23 cellular contexts compared by ENCODE assay signal in the genomic region with DNA sequence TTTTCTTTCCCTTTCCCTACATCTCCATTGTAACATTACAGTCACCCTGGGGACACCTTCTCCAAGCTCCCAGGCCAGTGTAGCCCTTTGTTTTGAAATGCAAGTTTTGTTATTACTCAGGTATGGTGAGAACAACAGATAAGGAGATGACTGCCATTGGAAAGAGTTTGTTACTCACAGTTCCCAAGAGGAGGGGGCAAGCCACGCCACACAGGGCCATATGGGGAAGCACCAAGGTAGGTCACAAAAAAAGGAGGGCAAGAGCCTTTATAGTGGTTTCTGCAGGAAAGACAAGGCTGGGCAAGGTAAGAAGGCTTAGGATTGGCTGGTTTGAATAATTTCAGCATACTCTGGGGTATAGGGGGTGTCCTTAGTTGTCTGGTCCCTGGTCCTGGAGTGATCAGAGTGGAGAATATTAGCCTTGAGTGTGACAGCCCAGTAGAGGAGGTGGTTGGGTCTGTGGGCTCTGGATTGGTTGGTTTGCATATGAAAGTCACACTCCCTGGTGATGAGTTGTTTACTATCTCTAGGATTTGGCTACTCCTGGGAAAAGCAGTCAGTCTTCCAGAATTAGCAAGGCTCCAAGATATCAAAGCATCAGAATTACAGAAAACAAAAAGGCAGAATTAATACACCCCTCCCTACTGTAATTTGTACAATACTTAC. TPM values are rescaled to one million over a fixed set of nuclear protein-coding genes. Genes with fewer than 3 reads are reported as not detected.
"Had no signal": no experiment of that assay in that cellular context is flagged by ENCODE, and none has a peak within 500 bp of the region (broad histone marks: within the 10 kb centered on the region; RNA-seq: fewer than 3 reads in every experiment).

No MANE protein-coding gene starts in this region.

- ATAC-seq: body of pancreas; heart left ventricle; left ventricle myocardium superior; natural killer cell treated with Interleukin-12 subunit alpha and Interleukin-12 subunit beta and Interleukin-15 and Interleukin-18, amount 100 ng/mL, for 72 hours; right lobe of liver had no signal

- H3K9ac ChIP-seq: parathyroid adenoma had no signal

- H3K4me3 Mint-ChIP-seq: activated CD4-positive, alpha-beta memory T cell treated with anti-CD3 and anti-CD28 coated beads, Interleukin-2, amount 10 ng/mL, durations not matched to agents 7 days and 5 days; natural killer cell treated with Interleukin-12 subunit alpha and Interleukin-12 subunit beta and Interleukin-15 and Interleukin-18, amount 100 ng/mL, for 72 hours; stimulated activated memory B cell treated with anti-CD40 and anti-IgM and Interleukin-4, amounts not matched to agents 10 μg/mL and 1 μg/mL and 100 μg/mL, for 72 hours had no signal

- H3K9me3 Mint-ChIP-seq: activated T-helper 2 cell treated with anti-CD3 and anti-CD28 coated beads, Interferon-gamma antibody, Interleukin-2, Interleukin-4, amounts not matched to agents 10 μg/mL and 5 μg/mL and 100 μg/mL, durations not matched to agents 14 hours and 24 hours and 36 hours; natural killer cell treated with Interleukin-12 subunit alpha and Interleukin-12 subunit beta and Interleukin-15 and Interleukin-18, amount 100 ng/mL, for 72 hours; stimulated activated memory B cell treated with anti-CD40 and anti-IgM and Interleukin-4, amounts not matched to agents 10 μg/mL and 1 μg/mL and 100 μg/mL, for 72 hours had no signal

- DNase-seq: activated CD4-positive, alpha-beta memory T cell treated with anti-CD3 and anti-CD28 coated beads, Interleukin-2, amount 10 ng/mL, durations not matched to agents 7 days and 5 days; activated CD4-positive, alpha-beta T cell treated with anti-CD3 and anti-CD28 coated beads for 4 hours; activated naive CD4-positive, alpha-beta T cell treated with Interleukin-2 at 50 U/mL for 16 hours; anterior cingulate cortex; body of pancreas; cortex of kidney; heart left ventricle; left ventricle myocardium superior; mammary epithelial cell; right lobe of liver; T-helper 9 cell; upper lobe of left lung had no signal

- H3K27ac Mint-ChIP-seq: activated CD4-positive, alpha-beta memory T cell treated with anti-CD3 and anti-CD28 coated beads, Interleukin-2, amount 10 ng/mL, durations not matched to agents 7 days and 5 days; activated T-helper 2 cell treated with anti-CD3 and anti-CD28 coated beads, Interferon-gamma antibody, Interleukin-2, Interleukin-4, amounts not matched to agents 10 μg/mL and 5 μg/mL and 100 μg/mL, durations not matched to agents 14 hours and 24 hours and 36 hours; natural killer cell treated with Interleukin-12 subunit alpha and Interleukin-12 subunit beta and Interleukin-15 and Interleukin-18, amount 100 ng/mL, for 72 hours; stimulated activated memory B cell treated with anti-CD40 and anti-IgM and Interleukin-4, amounts not matched to agents 10 μg/mL and 1 μg/mL and 100 μg/mL, for 72 hours had no signal

- H3K4me1 Mint-ChIP-seq: activated CD4-positive, alpha-beta memory T cell treated with anti-CD3 and anti-CD28 coated beads, Interleukin-2, amount 10 ng/mL, durations not matched to agents 7 days and 5 days had no signal

- H3K27me3 Mint-ChIP-seq: activated CD4-positive, alpha-beta memory T cell treated with anti-CD3 and anti-CD28 coated beads, Interleukin-2, amount 10 ng/mL, durations not matched to agents 7 days and 5 days had no signal

- H3K36me3 Mint-ChIP-seq: natural killer cell treated with Interleukin-12 subunit alpha and Interleukin-12 subunit beta and Interleukin-15 and Interleukin-18, amount 100 ng/mL, for 72 hours; stimulated activated memory B cell treated with anti-CD40 and anti-IgM and Interleukin-4, amounts not matched to agents 10 μg/mL and 1 μg/mL and 100 μg/mL, for 72 hours had no signal

- H3K9me3 ChIP-seq: body of pancreas, right lobe of liver, thoracic aorta, upper lobe of left lung had no signal

- H2AFZ ChIP-seq: parathyroid adenoma had no signal

- H3K27ac ChIP-seq: body of pancreas, cardiac muscle cell, heart left ventricle, parathyroid adenoma, right lobe of liver, skin epidermis, thoracic aorta, upper lobe of left lung had no signal

- H3K79me2 ChIP-seq: parathyroid adenoma had no signal

- H3K36me3 ChIP-seq: cardiac muscle cell, heart left ventricle, right lobe of liver, thoracic aorta, upper lobe of left lung had no signal

- H3K4me1 ChIP-seq: body of pancreas, parathyroid adenoma, upper lobe of left lung had no signal

- H3K27me3 ChIP-seq: body of pancreas, cardiac muscle cell, heart left ventricle, right lobe of liver, upper lobe of left lung had no signal

- H3K4me3 ChIP-seq: body of pancreas, cardiac muscle cell, heart left ventricle, right lobe of liver, skin epidermis, thoracic aorta, upper lobe of left lung had no signal

RNA-seq across cellular contexts. Expression of gene SMLR1, which starts 33.1 kb away (rescaled TPM):
- total RNA-seq: activated CD4-positive, alpha-beta memory T cell treated with anti-CD3 and anti-CD28 coated beads, Interleukin-2, amount 10 ng/mL, durations not matched to agents 7 days and 5 days; activated T-helper 2 cell treated with anti-CD3 and anti-CD28 coated beads, Interferon-gamma antibody, Interleukin-2, Interleukin-4, amounts not matched to agents 10 μg/mL and 5 μg/mL and 100 μg/mL, durations not matched to agents 14 hours and 24 hours and 36 hours; cardiac muscle cell; cerebellum; epithelial cell of proximal tubule; fibroblast of villous mesenchyme; heart left ventricle; left ventricle myocardium superior; mammary epithelial cell; natural killer cell treated with Interleukin-12 subunit alpha and Interleukin-12 subunit beta and Interleukin-15 and Interleukin-18, amount 100 ng/mL, for 72 hours; T-helper 1 cell treated with Interleukin-12 subunit alpha and Interleukin-12 subunit beta and Interleukin-4 antibody, amounts not matched to agents 30 ng/mL and 1 ng/mL, for 36 hours; thoracic aorta had no signal
- polyA plus RNA-seq: cardiac muscle cell, heart left ventricle, mammary epithelial cell had no signal
